1 cellular context compared by ENCODE assay signal in the genomic region with DNA sequence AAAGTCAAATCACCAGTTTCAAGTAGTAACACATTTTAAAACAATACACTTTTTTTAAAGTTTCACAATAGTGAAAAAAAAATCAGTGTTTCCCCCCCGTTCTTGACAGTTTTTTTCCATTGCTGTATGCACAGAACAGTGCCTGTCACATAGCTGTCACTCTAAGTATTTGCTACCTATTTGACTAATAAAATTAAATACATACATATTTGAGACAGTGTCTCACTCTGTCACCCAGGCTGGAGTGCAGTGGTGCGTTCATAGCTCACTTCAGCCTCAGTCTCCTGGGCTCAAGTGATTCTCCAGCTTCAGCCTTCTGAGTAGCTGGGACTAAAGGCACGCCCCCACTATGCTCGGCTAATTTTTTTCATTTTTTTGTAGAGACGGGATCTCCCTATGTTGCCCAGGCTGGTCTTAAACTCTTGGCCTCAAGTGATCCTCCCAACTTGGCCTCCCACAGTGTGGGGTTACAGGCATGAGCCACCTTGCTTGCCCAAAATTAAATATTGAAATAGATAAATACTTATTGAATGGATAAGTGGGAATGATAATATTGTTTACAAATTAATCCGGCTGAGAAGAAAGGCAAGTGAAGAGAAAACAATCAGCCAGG.
TF ChIP-seq lines count a peak whose summit lies in the region.

No MANE protein-coding gene starts in this region.

TF ChIP-seq in H1, 55 proteins besides CTCF, POLR2A, EP300 and RAD21:
- TF ChIP-seq CHD7 (IDR thresholded peaks at IDR 0.05; ENCODE audit: insufficient replicate concordance, low read length) (no peak), NRF1 (IDR thresholded peaks at IDR 0.05; ENCODE audit: low read depth, low read length) (no peak), BRCA1 (IDR thresholded peaks at IDR 0.05; ENCODE audit: low read depth, low read length) (no peak), YY1 (IDR thresholded peaks at IDR 0.05; ENCODE audit: low read depth, low read length) (no peak), CBX8 (IDR thresholded peaks at IDR 0.05; ENCODE audit: borderline replicate concordance, low read depth, low read length) (no peak), NANOG (IDR thresholded peaks at IDR 0.05; ENCODE audit: insufficient read depth, low read depth, low read length, poor library complexity, severe bottlenecking) (no peak), RBBP5 (IDR thresholded peaks at IDR 0.05; ENCODE audit: borderline replicate concordance, low read depth, low read length) (no peak), BACH1 (IDR thresholded peaks at IDR 0.05; ENCODE audit: low read length) (no peak), GABPA (IDR thresholded peaks at IDR 0.05; ENCODE audit: borderline replicate concordance, insufficient read depth, low read length) (no peak), EZH2 (IDR thresholded peaks at IDR 0.05; ENCODE audit: low read depth, low read length, severe bottlenecking) (no peak), POLR2AphosphoS5 (IDR thresholded peaks at IDR 0.05; ENCODE audit: low read depth, low read length) (no peak), SP1 (IDR thresholded peaks at IDR 0.05; ENCODE audit: low read depth, low read length) (no peak), SP4 (IDR thresholded peaks at IDR 0.05; ENCODE audit: low read length) (no peak), FOSL1 (IDR thresholded peaks at IDR 0.05; ENCODE audit: insufficient read depth, low read depth, low read length) (no peak), SIN3A (conservative IDR thresholded peaks at IDR 0.05 in 1 of 2, IDR thresholded peaks at IDR 0.05 in 1 of 2; ENCODE audit: low read depth in 1 of 2, low read length in 2 of 2) (no peak)
- TF ChIP-seq, protein P1, sequence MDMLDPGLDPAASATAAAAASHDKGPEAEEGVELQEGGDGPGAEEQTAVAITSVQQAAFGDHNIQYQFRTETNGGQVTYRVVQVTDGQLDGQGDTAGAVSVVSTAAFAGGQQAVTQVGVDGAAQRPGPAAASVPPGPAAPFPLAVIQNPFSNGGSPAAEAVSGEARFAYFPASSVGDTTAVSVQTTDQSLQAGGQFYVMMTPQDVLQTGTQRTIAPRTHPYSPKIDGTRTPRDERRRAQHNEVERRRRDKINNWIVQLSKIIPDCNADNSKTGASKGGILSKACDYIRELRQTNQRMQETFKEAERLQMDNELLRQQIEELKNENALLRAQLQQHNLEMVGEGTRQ (IDR thresholded peaks at IDR 0.05; ENCODE audit: low read length): no peak
